Comparison of ENCODE assay signal across 8 cellular contexts in genomic region chr3:58237940-58238681, GRCh38. TPM values are rescaled to one million over a fixed set of nuclear protein-coding genes. Genes with fewer than 3 reads are reported as not detected.
A peak's percentile ranks its signal among the peaks of the same experiment; 100 is the strongest.
DNase-seq lines count a peak whose midpoint lies in the region; ATAC-seq and TF ChIP-seq lines count a peak whose summit lies in the region.

No MANE protein-coding gene starts in this region.

- intact Hi-C loops in left cardiac atrium (cut with DNase I) = loop anchor here in 1 of 2 donors (5.0 kb wide), 1 partner anchor 64 kb away; no protein-coding TSS in a partner anchor
- intact Hi-C loops in posterior vena cava (cut with DNase I) = no loop called here
- intact Hi-C loops in aorta (cut with DNase I) = loop anchor here in 1 of 2 donors (5.0 kb wide), 1 partner anchor 69 kb away; the partner anchor contains the start of genes HTD2 and RPP14

- H3K4me1 ChIP-seq in aorta (ENCODE audit: control insufficient read depth in 1 of 2, insufficient read depth in 2 of 2, low read length in 2 of 2) = no peaks in the 10 kb centered on the region

- peak; percentile 34 for ATAC-seq in HG03045 (IDR thresholded peaks at IDR 0.05; ENCODE audit: unreplicated experiment)
- peak; percentile 70 for ATAC-seq in SK-N-SH treated with all-trans-retinoic acid at 6 μM for 48 hours
- peak; percentile 78 to 79 for ATAC-seq in left cardiac atrium
- ATAC-seq in aorta (ENCODE audit: low FRiP score) = peak; percentile 68

- no peak overlapping the region for H3K27ac ChIP-seq in aorta (ENCODE audit: low read depth in 1 of 2, low read length in 2 of 2)

- no peaks in the 10 kb centered on the region for H3K36me3 ChIP-seq in aorta (ENCODE audit: control insufficient read depth in 1 of 2, insufficient read depth in 2 of 2, low read length in 1 of 2)

- no peaks in the 10 kb centered on the region for H3K36me3 Mint-ChIP-seq in activated naive CD8-positive, alpha-beta T cell treated with anti-CD3 and anti-CD28 coated beads for 36 hours

- WGBS in aorta, 2 donors = 0 to 1% methylated on average over 48 to 54 of the region's 54 CpGs

- DNase-seq in NOMO-1 treated with DMSO at 0.1 percent for 48 hours (lab: John Stamatoyannopoulos, UW; ENCODE audit: unreplicated experiment) = peak; percentile 33
- no peak for DNase-seq in NOMO-1 (lab: John Stamatoyannopoulos, UW; ENCODE audit: unreplicated experiment in 2 of 2)
- peak; percentile 39 for DNase-seq in activated naive CD8-positive, alpha-beta T cell treated with anti-CD3 and anti-CD28 coated beads for 36 hours
- peak; percentile 67 for DNase-seq in left cardiac atrium
- DNase-seq in posterior vena cava (ENCODE audit: low spot score) = peak; percentile 89
- peak; percentile 76 to 88 for DNase-seq in aorta

- peak overlapping the region; percentile 36 to 68 for H3K4me3 ChIP-seq in aorta (ENCODE audit: low read length in 2 of 2)

- H3K27ac Mint-ChIP-seq in activated naive CD8-positive, alpha-beta T cell treated with anti-CD3 and anti-CD28 coated beads for 36 hours = peak overlapping the region; percentile 77

- peak overlapping the region; percentile 89 for H3K4me3 Mint-ChIP-seq in activated naive CD8-positive, alpha-beta T cell treated with anti-CD3 and anti-CD28 coated beads for 36 hours

- H3K27me3 Mint-ChIP-seq in activated naive CD8-positive, alpha-beta T cell treated with anti-CD3 and anti-CD28 coated beads for 36 hours = peaks cover 14% of the 10 kb centered on the region

- no peaks in the 10 kb centered on the region for H3K9me3 ChIP-seq in aorta (ENCODE audit: control insufficient read depth, low read length)

- H3K9me3 Mint-ChIP-seq in activated naive CD8-positive, alpha-beta T cell treated with anti-CD3 and anti-CD28 coated beads for 36 hours = no peaks in the 10 kb centered on the region

- no peaks in the 10 kb centered on the region for H3K27me3 ChIP-seq in aorta (ENCODE audit: control insufficient read depth in 1 of 2, insufficient read depth in 2 of 2, low read length in 1 of 2)

- H3K4me1 Mint-ChIP-seq in activated naive CD8-positive, alpha-beta T cell treated with anti-CD3 and anti-CD28 coated beads for 36 hours = peaks cover 21% of the 10 kb centered on the region

TF ChIP-seq in SK-N-SH treated with all-trans-retinoic acid at 6 μM for 48 hours, 23 proteins besides CTCF, POLR2A, EP300 and RAD21:
- TF ChIP-seq OSR1 (CRISPR knock-in tag; IDR thresholded peaks at IDR 0.05) (no peak), ZC3H10 (CRISPR knock-in tag; IDR thresholded peaks at IDR 0.05) (no peak), BACH2 (CRISPR knock-in tag; IDR thresholded peaks at IDR 0.05; ENCODE audit: borderline replicate concordance) (no peak), ZFP3 (CRISPR knock-in tag; IDR thresholded peaks at IDR 0.05) (0 out of 2 replicates have a peak, but pooled peaks have one; percentile 10), CSDC2 (CRISPR knock-in tag; IDR thresholded peaks at IDR 0.05) (no peak), POU6F1 (CRISPR knock-in tag; IDR thresholded peaks at IDR 0.05; ENCODE audit: borderline replicate concordance, low read depth) (no peak), ARNTL (CRISPR knock-in tag; IDR thresholded peaks at IDR 0.05; ENCODE audit: borderline replicate concordance, low read depth) (0 out of 2 replicates have a peak, but pooled peaks have one; percentile 16), RARB (CRISPR knock-in tag; IDR thresholded peaks at IDR 0.05) (no peak)

RNA-seq across cellular contexts. Expression of gene ABHD6, which starts 0.5 kb away (rescaled TPM):
- total RNA-seq in activated naive CD8-positive, alpha-beta T cell treated with anti-CD3 and anti-CD28 coated beads for 36 hours = 1 to 10 TPM; 6.0 to 6.4 TPM
- total RNA-seq in left cardiac atrium = 10 to 100 TPM in 1 of 2 donors, 1 to 10 TPM in 1; 7.0 to 11.7 TPM
- total RNA-seq in posterior vena cava = 1 to 10 TPM; 6.6 to 7.6 TPM
- 10 to 100 TPM in 1 of 2 donors, 1 to 10 TPM in 1; 7.6 to 10.4 TPM for total RNA-seq in aorta
- polyA plus RNA-seq in aorta = 1 to 10 TPM; 5.9 to 7.1 TPM

RNA-seq across cellular contexts. Expression of gene DNASE1L3, which starts 27.3 kb away (rescaled TPM):
- not detected for total RNA-seq in activated naive CD8-positive, alpha-beta T cell treated with anti-CD3 and anti-CD28 coated beads for 36 hours
- total RNA-seq in left cardiac atrium (1 to 10 TPM; 1.4 to 3.4 TPM), posterior vena cava (1 to 10 TPM; 7.5 to 9.3 TPM), aorta (10 to 100 TPM in 1 of 2 donors, 1 to 10 TPM in 1; 4.3 to 19.8 TPM)
- 1 to 10 TPM; 1.4 to 7.0 TPM for polyA plus RNA-seq in aorta

Comparison
In these comparisons a context has a peak if more than half of its experiments do, and no peak if none do; other contexts are left out.
1. DNase-seq: peak in NOMO-1 treated with DMSO at 0.1 percent for 48 hours (single experiment), activated naive CD8-positive, alpha-beta T cell treated with anti-CD3 and anti-CD28 coated beads for 36 hours (single experiment), left cardiac atrium (single experiment), posterior vena cava (single experiment) and aorta (2 of 2); none in NOMO-1 (0 of 2).
2. Peak in every context shown above with its lines, with median percentiles within 50 percentile points of each other: ATAC-seq.